In genomic region chr9:12819436-12820185, GRCh38 we compare ENCODE assay signal across 9 cellular contexts. TPM values are rescaled to one million over a fixed set of nuclear protein-coding genes. Genes with fewer than 3 reads are reported as not detected.
DNase-seq lines count a peak whose midpoint lies in the region; ATAC-seq and TF ChIP-seq lines count a peak whose summit lies in the region.
"Had no signal": no experiment of that assay in that cellular context is flagged by ENCODE, and none has a peak within 500 bp of the region (broad histone marks: within the 10 kb centered on the region; RNA-seq: fewer than 3 reads in every experiment).

No MANE protein-coding gene starts in this region.

- H3K27me3 ChIP-seq in mesendoderm (ENCODE audit: insufficient read depth, low read length, poor library complexity), result no peaks in the 10 kb centered on the region

- WGBS in mesendoderm (ENCODE audit: extremely low coverage, insufficient coverage, low lambda C conversion rate), result no CpG with 5 or more reads among the region's 9 CpGs

- no peaks in the 10 kb centered on the region for H3K4me1 ChIP-seq in mesendoderm (ENCODE audit: control insufficient read depth, low read depth, low read length)

- H2BK120ac ChIP-seq in mesendoderm (ENCODE audit: low read depth, low read length), result no peak overlapping the region

- no peaks in the 10 kb centered on the region for H3K79me2 ChIP-seq in mesendoderm (ENCODE audit: control insufficient read depth, insufficient read depth, low read length)

- H4K5ac ChIP-seq in mesendoderm (ENCODE audit: low read length), result no peak overlapping the region

- ATAC-seq in HG02884 (IDR thresholded peaks at IDR 0.05; ENCODE audit: unreplicated experiment), result peak; percentile 67

- H3K23ac ChIP-seq in mesendoderm (ENCODE audit: low read length), result no peak overlapping the region

- no peaks in the 10 kb centered on the region for H3K79me1 ChIP-seq in mesendoderm (ENCODE audit: low read length)

- H3K36me3 ChIP-seq in mesendoderm (ENCODE audit: control insufficient read depth, insufficient read depth, low read length), result no peaks in the 10 kb centered on the region

- no peak overlapping the region for H2AK5ac ChIP-seq in mesendoderm (ENCODE audit: low read length)

- no peak overlapping the region for H2BK5ac ChIP-seq in mesendoderm (ENCODE audit: low read length)

- H2BK15ac ChIP-seq in mesendoderm (replicated peaks; ENCODE audit: low read depth), result no peak overlapping the region

- no peak overlapping the region for H3K56ac ChIP-seq in mesendoderm (ENCODE audit: low read length)

- no peak overlapping the region for H3K4me3 ChIP-seq in mesendoderm (ENCODE audit: low read length)

- H3K9ac ChIP-seq in mesendoderm (ENCODE audit: low read length), result no peak overlapping the region

- no peak overlapping the region for H3K4me2 ChIP-seq in mesendoderm (ENCODE audit: low read length)

- TF ChIP-seq CTCF in GM12872 (IDR thresholded peaks at IDR 0.05; ENCODE audit: insufficient read depth, low read depth, low read length) (peak; percentile 76), VCaP (conservative IDR thresholded peaks at IDR 0.05) (peak; percentile 54)

- H4K8ac ChIP-seq in mesendoderm (ENCODE audit: low read depth, low read length), result no peak overlapping the region

- no peak overlapping the region for H3K18ac ChIP-seq in mesendoderm (ENCODE audit: low read length)

- H3K27ac ChIP-seq in VCaP (no peak overlapping the region), mesendoderm (ENCODE audit: low read depth, low read length) (no peak overlapping the region)

- DNase-seq in mesendoderm, result peak; percentile 63
- DNase-seq in AG20443 (ENCODE audit: low spot score), result no peak
- no peak for DNase-seq in NCI-H2171 treated with DMSO at 0.1 percent for 48 hours (lab: John Stamatoyannopoulos, UW)
- no peak for DNase-seq in effector CD8-positive, alpha-beta T cell (lab: John Stamatoyannopoulos, UW)
- DNase-seq in NOMO-1 (lab: John Stamatoyannopoulos, UW; ENCODE audit: unreplicated experiment in 2 of 2), result no peak

- H3K4ac ChIP-seq in mesendoderm (ENCODE audit: low read depth, low read length), result no peak overlapping the region

RNA-seq across cellular contexts. Expression of gene LURAP1L, which starts 44.8 kb away (rescaled TPM):
- 0.22 TPM for polyA plus RNA-seq in mesendoderm (2013, experiment 1 of 2)
- 0.24 TPM for polyA plus RNA-seq in mesendoderm (2013, experiment 2 of 2)
- polyA plus RNA-seq: IgD-negative memory B cell had no signal
